16 cellular contexts compared by ENCODE assay signal in the genomic region with DNA sequence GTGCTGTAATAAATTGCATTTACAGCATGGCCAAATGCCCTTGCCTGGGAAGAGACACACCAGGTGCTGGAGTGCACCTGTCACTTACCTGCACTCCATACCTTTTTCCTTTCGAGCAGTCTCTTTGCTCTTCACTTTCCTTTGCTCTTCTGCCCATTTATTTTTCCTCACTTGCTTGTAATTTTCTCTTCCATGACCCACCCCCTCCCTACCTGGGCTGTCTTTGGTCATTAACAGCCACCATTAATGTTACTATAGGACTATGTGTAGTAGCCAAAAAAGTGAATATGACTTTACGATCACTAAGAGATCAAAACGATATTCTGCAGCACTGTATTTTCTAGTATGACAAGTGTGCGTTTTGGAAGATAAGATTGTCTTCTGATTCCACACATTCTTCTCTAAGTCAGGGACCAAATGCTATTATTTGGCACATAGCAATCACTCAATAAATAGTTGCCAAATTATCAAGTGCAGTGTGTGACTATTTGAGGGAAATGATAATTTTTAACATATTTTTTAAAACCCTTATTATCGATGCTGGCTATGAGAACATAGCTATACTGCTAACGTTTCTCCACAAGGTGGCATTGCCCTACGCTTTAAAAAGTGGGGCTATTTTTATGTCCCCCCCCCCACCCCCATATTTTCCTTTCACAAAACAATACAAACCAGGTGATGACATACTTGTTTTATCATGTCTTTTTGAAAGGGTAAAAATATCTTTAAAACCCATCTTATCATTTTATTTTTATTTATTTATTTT.
DNase-seq lines count a peak whose midpoint lies in the region; ATAC-seq, FAIRE-seq and TF ChIP-seq lines count a peak whose summit lies in the region.
"Had no signal": no experiment of that assay in that cellular context is flagged by ENCODE, and none has a peak within 500 bp of the region (broad histone marks: within the 10 kb centered on the region; RNA-seq: fewer than 3 reads in every experiment).

No MANE protein-coding gene starts in this region.

- H3K27ac ChIP-seq in SK-N-SH (ENCODE audit: low read depth in 2 of 2, low read length in 1 of 2) (no peak overlapping the region), endodermal cell (ENCODE audit: low read depth, low read length) (no peak overlapping the region), osteoblast (ENCODE audit: low read depth, low read length) (no peak overlapping the region)
- H3K27ac ChIP-seq: parathyroid adenoma, SJSA1, upper lobe of right lung had no signal

- H3K4me2 ChIP-seq in SK-N-SH (no peak overlapping the region), osteoblast (ENCODE audit: insufficient read depth, low read length) (no peak overlapping the region)

- no peak overlapping the region for H3K4me3 Mint-ChIP-seq in endodermal cell
- H3K4me3 Mint-ChIP-seq: activated T-cell treated with anti-CD3 and anti-CD28 coated beads, Interleukin-2, amount 50 U/mL, for 72 hours had no signal

- H3K4me1 ChIP-seq in SK-N-SH (ENCODE audit: control insufficient read depth in 1 of 2, insufficient read depth in 2 of 2, low read depth in 1 of 2, low read length in 1 of 2) = peaks cover 0 to 6% of the 10 kb centered on the region in 2 experiments; a peak in 1 of 4 replicates
- H3K4me1 ChIP-seq in endodermal cell (ENCODE audit: control insufficient read depth, insufficient read depth, low read length) = no peaks in the 10 kb centered on the region
- H3K4me1 ChIP-seq in osteoblast (ENCODE audit: insufficient read depth, low read length) = no peaks in the 10 kb centered on the region
- H3K4me1 ChIP-seq: parathyroid adenoma, SJSA1, upper lobe of right lung had no signal

- no peaks in the 10 kb centered on the region for H3K27me3 Mint-ChIP-seq in endodermal cell (ENCODE audit: insufficient read depth)
- H3K27me3 Mint-ChIP-seq: CD8-positive, alpha-beta memory T cell had no signal

- TF ChIP-seq CTCF in SK-N-SH (IDR thresholded peaks at IDR 0.05) (peak; percentile 31; the same call in 1 of the 2 replicates), HFF-Myc (IDR thresholded peaks at IDR 0.05; ENCODE audit: low read depth, low read length, missing control alignments) (peak; percentile 11), endodermal cell (conservative IDR thresholded peaks at IDR 0.05) (peak; percentile 55), osteoblast (IDR thresholded peaks at IDR 0.05; ENCODE audit: extremely low read depth, low read depth, low read length) (peak; percentile 24)

- no peaks in the 10 kb centered on the region for H3K27me3 ChIP-seq in SK-N-SH (ENCODE audit: insufficient read depth)
- no peaks in the 10 kb centered on the region for H3K27me3 ChIP-seq in endodermal cell (ENCODE audit: control insufficient read depth, insufficient read depth, low read length, poor library complexity, severe bottlenecking)
- H3K27me3 ChIP-seq in osteoblast (ENCODE audit: insufficient read depth, low read length) = no peaks in the 10 kb centered on the region
- H3K27me3 ChIP-seq: SJSA1, upper lobe of right lung had no signal

- no peak for DNase-seq in SK-N-SH
- DNase-seq in HFF-Myc (ENCODE audit: extremely low read depth, low read depth) = no peak
- DNase-seq in endodermal cell = no peak
- DNase-seq in osteoblast (ENCODE audit: insufficient read length, low spot score, missing footprints) = no peak
- DNase-seq in HTR-8/SVneo (ENCODE audit: insufficient read length, low spot score) = no peak
- no peak for DNase-seq in left lobe of liver (ENCODE audit: low spot score)
- DNase-seq: activated T-cell treated with anti-CD3 and anti-CD28 coated beads, Interleukin-2, amount 50 U/mL, for 72 hours; CD8-positive, alpha-beta memory T cell; effector memory CD4-positive, alpha-beta T cell; stimulated activated naive CD4-positive, alpha-beta T cell; upper lobe of right lung had no signal

- no peak overlapping the region for H3K9ac ChIP-seq in SK-N-SH
- no peak overlapping the region for H3K9ac ChIP-seq in endodermal cell (ENCODE audit: extremely low read depth, low read length, poor library complexity, severe bottlenecking)
- H3K9ac ChIP-seq: parathyroid adenoma had no signal

- no peaks in the 10 kb centered on the region for H3K9me3 Mint-ChIP-seq in endodermal cell
- H3K9me3 Mint-ChIP-seq: activated T-cell treated with anti-CD3 and anti-CD28 coated beads, Interleukin-2, amount 50 U/mL, for 72 hours; CD8-positive, alpha-beta memory T cell had no signal

- no peaks in the 10 kb centered on the region for H3K9me3 ChIP-seq in SK-N-SH
- H3K9me3 ChIP-seq in endodermal cell (ENCODE audit: control insufficient read depth, low read length) = no peaks in the 10 kb centered on the region
- no peaks in the 10 kb centered on the region for H3K9me3 ChIP-seq in osteoblast (ENCODE audit: low read depth, low read length)
- H3K9me3 ChIP-seq: SJSA1, upper lobe of right lung had no signal

- H3K79me2 ChIP-seq in SK-N-SH (ENCODE audit: insufficient read depth) (peaks cover 17% of the 10 kb centered on the region), osteoblast (ENCODE audit: insufficient read depth, low read length) (peaks cover 13% of the 10 kb centered on the region)
- H3K79me2 ChIP-seq: parathyroid adenoma had no signal

- H2AFZ ChIP-seq in SK-N-SH (ENCODE audit: low read depth) (no peak overlapping the region), osteoblast (ENCODE audit: low read length) (no peak overlapping the region)
- H2AFZ ChIP-seq: parathyroid adenoma had no signal

- POLR2A ChIA-PET in SK-N-SH (lab: Yijun Ruan, JAX) = no interaction called here

- H3K36me3 Mint-ChIP-seq in endodermal cell (ENCODE audit: low read depth) = peaks cover 75% of the 10 kb centered on the region

- ATAC-seq in SK-N-SH treated with all-trans-retinoic acid at 6 μM for 48 hours (no peak), esophagus mucosa (no peak), left lobe of liver (no peak)
- ATAC-seq: upper lobe of right lung had no signal

- 93% methylated on average over 7 of the region's 7 CpGs for WGBS in SK-N-SH (ENCODE audit: low lambda C conversion rate)
- 93 to 100% methylated on average over 4 to 7 of the region's 7 CpGs for WGBS in endodermal cell (ENCODE audit: insufficient coverage in 1 of 2, insufficient read length in 1 of 2), 2 experiments

- H3K4me3 ChIP-seq in SK-N-SH (ENCODE audit: low read depth in 2 of 2, low read length in 1 of 2) (no peak overlapping the region), HFF-Myc (replicated peaks; ENCODE audit: low read depth, low read length) (no peak overlapping the region), endodermal cell (ENCODE audit: low read length) (no peak overlapping the region), osteoblast (ENCODE audit: insufficient read depth, low read length) (no peak overlapping the region)
- H3K4me3 ChIP-seq: SJSA1, upper lobe of right lung had no signal

- no peaks in the 10 kb centered on the region for H4K20me1 ChIP-seq in SK-N-SH (ENCODE audit: insufficient read depth)
- peaks cover 11% of the 10 kb centered on the region for H4K20me1 ChIP-seq in osteoblast (ENCODE audit: insufficient read depth, low read length)

- H3K27ac Mint-ChIP-seq in endodermal cell = no peak overlapping the region
- H3K27ac Mint-ChIP-seq: activated T-cell treated with anti-CD3 and anti-CD28 coated beads, Interleukin-2, amount 50 U/mL, for 72 hours had no signal

- no peaks in the 10 kb centered on the region for H3K9me2 ChIP-seq in SK-N-SH

- H3K36me3 ChIP-seq in SK-N-SH (replicated peaks in 1 of 2; ENCODE audit: control insufficient read depth in 1 of 2, insufficient read depth in 2 of 2, low read length in 1 of 2) (peaks cover 49 to 74% of the 10 kb centered on the region in 2 experiments), endodermal cell (ENCODE audit: control insufficient read depth, insufficient read depth, low read length) (peaks cover 88% of the 10 kb centered on the region), osteoblast (ENCODE audit: insufficient read depth, low read length) (peaks cover 92% of the 10 kb centered on the region)

- CTCF ChIA-PET in SK-N-SH (lab: Yijun Ruan, JAX) = interaction anchor here (0.6 to 2.6 kb wide), 5 partner anchors 12 to 210 kb away, joined by 3 to 25 read pairs (median 12); no protein-coding TSS in a partner anchor

- no peak for TF ChIP-seq EP300 in SK-N-SH (IDR thresholded peaks at IDR 0.05; ENCODE audit: borderline replicate concordance in 1 of 2, low read depth in 1 of 2, low read length in 1 of 2)

- no peak for FAIRE-seq in HTR-8/SVneo (lab: Jason Lieb, UNC)
- FAIRE-seq: keratinocyte had no signal

- peaks cover 1% of the 10 kb centered on the region for H3K4me1 Mint-ChIP-seq in endodermal cell

- TF ChIP-seq RAD21 in SK-N-SH (IDR thresholded peaks at IDR 0.05; ENCODE audit: low read length) = no peak; the same call in 1 of the 2 replicates

- H3F3A ChIP-seq in SK-N-SH (replicated peaks; ENCODE audit: insufficient read depth) = peaks cover 36% of the 10 kb centered on the region

TF ChIP-seq in SK-N-SH, 30 proteins besides CTCF, POLR2A, EP300 and RAD21 (continues in another document):
- TF ChIP-seq GABPA (IDR thresholded peaks at IDR 0.05; ENCODE audit: low read depth) (no peak), CHD2 (IDR thresholded peaks at IDR 0.05; ENCODE audit: low read length, partially characterized antibody) (no peak), MEF2A (IDR thresholded peaks at IDR 0.05; ENCODE audit: borderline replicate concordance, low read depth) (no peak), EZH2phosphoT487 (IDR thresholded peaks at IDR 0.05; ENCODE audit: borderline replicate concordance, low read depth) (no peak), ELF1 (IDR thresholded peaks at IDR 0.05) (no peak)

TF ChIP-seq in SK-N-SH treated with all-trans-retinoic acid at 6 μM for 48 hours, 23 proteins besides CTCF, POLR2A, EP300 and RAD21:
- TF ChIP-seq, protein P1, sequence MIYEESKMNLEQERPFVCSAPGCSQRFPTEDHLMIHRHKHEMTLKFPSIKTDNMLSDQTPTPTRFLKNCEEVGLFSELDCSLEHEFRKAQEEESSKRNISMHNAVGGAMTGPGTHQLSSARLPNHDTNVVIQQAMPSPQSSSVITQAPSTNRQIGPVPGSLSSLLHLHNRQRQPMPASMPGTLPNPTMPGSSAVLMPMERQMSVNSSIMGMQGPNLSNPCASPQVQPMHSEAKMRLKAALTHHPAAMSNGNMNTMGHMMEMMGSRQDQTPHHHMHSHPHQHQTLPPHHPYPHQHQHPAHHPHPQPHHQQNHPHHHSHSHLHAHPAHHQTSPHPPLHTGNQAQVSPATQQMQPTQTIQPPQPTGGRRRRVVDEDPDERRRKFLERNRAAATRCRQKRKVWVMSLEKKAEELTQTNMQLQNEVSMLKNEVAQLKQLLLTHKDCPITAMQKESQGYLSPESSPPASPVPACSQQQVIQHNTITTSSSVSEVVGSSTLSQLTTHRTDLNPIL (CRISPR knock-in tag; IDR thresholded peaks at IDR 0.05; ENCODE audit: low read depth) = no peak
- TF ChIP-seq GLIS3 (CRISPR knock-in tag; IDR thresholded peaks at IDR 0.05) = no peak
- TF ChIP-seq TOX (CRISPR knock-in tag; IDR thresholded peaks at IDR 0.05; ENCODE audit: borderline replicate concordance) = no peak
- TF ChIP-seq ISL1 (CRISPR knock-in tag; IDR thresholded peaks at IDR 0.05) = no peak
- TF ChIP-seq ZC3H10 (CRISPR knock-in tag; IDR thresholded peaks at IDR 0.05) = no peak
